In the genomic region with DNA sequence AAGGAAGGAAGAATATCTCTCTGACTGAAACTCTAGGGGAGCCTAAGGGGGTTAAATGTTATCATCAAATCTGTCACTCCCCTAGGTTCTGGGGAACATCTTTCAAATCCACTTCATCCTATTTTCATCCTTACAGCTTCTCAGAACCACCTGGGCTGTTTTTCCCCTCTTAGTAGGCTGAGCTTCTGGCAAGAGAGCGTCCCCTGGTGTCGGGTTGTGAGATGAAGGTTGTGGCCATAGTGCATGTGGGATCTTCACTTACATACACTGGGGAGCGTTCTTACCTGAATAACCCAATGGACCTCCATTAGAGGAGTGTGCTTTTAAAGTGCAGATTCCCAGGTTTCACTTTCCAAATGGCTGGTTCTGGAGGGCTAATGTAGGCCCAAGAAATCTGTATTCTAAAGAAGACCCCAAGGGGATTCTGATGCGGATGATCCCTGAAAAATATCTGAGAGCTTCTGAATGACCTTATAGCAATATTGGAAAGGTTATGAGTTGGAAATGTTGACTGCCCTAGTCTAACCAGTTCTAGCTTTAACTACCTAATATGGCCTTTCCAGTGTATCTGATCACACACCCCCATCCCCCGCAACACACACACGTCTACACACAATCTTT, we compare ENCODE assay signal across 8 cellular contexts.
DNase-seq lines count a peak whose midpoint lies in the region; TF ChIP-seq lines count a peak whose summit lies in the region.

No MANE protein-coding gene starts in this region.

- H4K20me1 ChIP-seq in Loucy (ENCODE audit: insufficient read depth, low read length, poor library complexity, severe bottlenecking): no peaks in the 10 kb centered on the region

- TF ChIP-seq CTCF in Caco-2 (IDR thresholded peaks at IDR 0.05; ENCODE audit: insufficient read depth in 1 of 2, low read depth in 1 of 2, low read length in 1 of 2, severe bottlenecking in 1 of 2, unreplicated experiment in 1 of 2): peak; percentile 67 to 83
- peak; percentile 72 for TF ChIP-seq CTCF in Loucy (conservative IDR thresholded peaks at IDR 0.05; ENCODE audit: low read length)
- peak in 2 of 3 experiments; percentile 28 to 29 for TF ChIP-seq CTCF in esophagus muscularis mucosa (IDR thresholded peaks at IDR 0.05)

- 68% methylated on average over 6 of the region's 6 CpGs for WGBS in esophagus muscularis mucosa

- no peaks in the 10 kb centered on the region for H3F3A ChIP-seq in Loucy (ENCODE audit: low read depth)

- BruUV-seq in Caco-2 (replicated peaks; lab: Mats Ljungman, UMichigan): no TSS peak

- H3K27me3 Mint-ChIP-seq in Caco-2 (ENCODE audit: insufficient read depth, unreplicated experiment): no peaks in the 10 kb centered on the region
- no peaks in the 10 kb centered on the region for H3K27me3 Mint-ChIP-seq in activated CD4-positive, alpha-beta memory T cell treated with anti-CD3 and anti-CD28 coated beads, Interleukin-2, amount 10 ng/mL, durations not matched to agents 7 days and 5 days

- no peak for TF ChIP-seq POLR2A in esophagus muscularis mucosa (IDR thresholded peaks at IDR 0.05; ENCODE audit: low read depth)

- H2AFZ ChIP-seq in Loucy (ENCODE audit: low read length): no peak overlapping the region

- H3K27me3 ChIP-seq in Caco-2 (replicated peaks; ENCODE audit: control insufficient read depth, insufficient read depth, low read length): no peaks in the 10 kb centered on the region
- H3K27me3 ChIP-seq in Loucy (ENCODE audit: insufficient read depth, low read length, poor library complexity, severe bottlenecking): no peaks in the 10 kb centered on the region
- no peaks in the 10 kb centered on the region for H3K27me3 ChIP-seq in esophagus muscularis mucosa

- H3K4me2 ChIP-seq in Loucy (ENCODE audit: low read depth, low read length, poor library complexity, severe bottlenecking): no peak overlapping the region

- H3K27ac ChIP-seq in esophagus muscularis mucosa (replicated peaks in 1 of 4): no peak overlapping the region

- no peaks in the 10 kb centered on the region for H3K9me3 ChIP-seq in Caco-2
- no peaks in the 10 kb centered on the region for H3K9me3 ChIP-seq in Loucy (ENCODE audit: insufficient read depth, low read depth, low read length)
- H3K9me3 ChIP-seq in esophagus muscularis mucosa: no peaks in the 10 kb centered on the region

- no peaks in the 10 kb centered on the region for H3K4me1 ChIP-seq in Caco-2
- H3K4me1 ChIP-seq in Loucy (ENCODE audit: insufficient read depth, low read length, poor library complexity, severe bottlenecking): no peaks in the 10 kb centered on the region
- no peaks in the 10 kb centered on the region for H3K4me1 ChIP-seq in esophagus muscularis mucosa

- no peak overlapping the region for H3K9ac ChIP-seq in Loucy (ENCODE audit: low read depth, low read length, poor library complexity, severe bottlenecking)

- H3K36me3 ChIP-seq in Caco-2 (ENCODE audit: control insufficient read depth, insufficient read depth, low read length) (no peaks in the 10 kb centered on the region), Loucy (ENCODE audit: insufficient read depth, low read length) (no peaks in the 10 kb centered on the region), esophagus muscularis mucosa (no peaks in the 10 kb centered on the region)

- H3K4me3 ChIP-seq in Caco-2 (ENCODE audit: low read depth, low read length) (no peak overlapping the region), Loucy (ENCODE audit: low read length, poor library complexity, severe bottlenecking) (no peak overlapping the region), esophagus muscularis mucosa (no peak overlapping the region)

- H3K27ac Mint-ChIP-seq in Caco-2 (ENCODE audit: unreplicated experiment): no peak overlapping the region
- no peak overlapping the region for H3K27ac Mint-ChIP-seq in activated CD4-positive, alpha-beta memory T cell treated with anti-CD3 and anti-CD28 coated beads, Interleukin-2, amount 10 ng/mL, durations not matched to agents 7 days and 5 days

- H3K4me1 Mint-ChIP-seq in Caco-2 (ENCODE audit: low read depth, unreplicated experiment): no peaks in the 10 kb centered on the region
- H3K4me1 Mint-ChIP-seq in activated CD4-positive, alpha-beta memory T cell treated with anti-CD3 and anti-CD28 coated beads, Interleukin-2, amount 10 ng/mL, durations not matched to agents 7 days and 5 days: no peaks in the 10 kb centered on the region

- no peaks in the 10 kb centered on the region for H3K9me3 Mint-ChIP-seq in Caco-2 (ENCODE audit: unreplicated experiment)
- H3K9me3 Mint-ChIP-seq in activated CD4-positive, alpha-beta memory T cell treated with anti-CD3 and anti-CD28 coated beads, Interleukin-2, amount 10 ng/mL, durations not matched to agents 7 days and 5 days: no peaks in the 10 kb centered on the region

- H3K4me3 Mint-ChIP-seq in Caco-2 (ENCODE audit: unreplicated experiment): no peak overlapping the region
- H3K4me3 Mint-ChIP-seq in activated CD4-positive, alpha-beta memory T cell treated with anti-CD3 and anti-CD28 coated beads, Interleukin-2, amount 10 ng/mL, durations not matched to agents 7 days and 5 days: no peak overlapping the region

- peak; percentile 54 to 67 for DNase-seq in Caco-2
- DNase-seq in activated CD4-positive, alpha-beta memory T cell treated with anti-CD3 and anti-CD28 coated beads, Interleukin-2, amount 10 ng/mL, durations not matched to agents 7 days and 5 days: peak; percentile 44
- no peak for DNase-seq in esophagus muscularis mucosa (ENCODE audit: extremely low spot score)
- peak; percentile 55 to 65 (median 56) for DNase-seq in stimulated activated CD4-positive, alpha-beta T cell treated with anti-CD3 and anti-CD28 coated beads, Interleukin-12 subunit alpha, Interleukin-12 subunit beta, amount 100 ng/mL, for 48 hours (ENCODE audit: low read depth in 2 of 3, low spot score in 1 of 3)
- no peak for DNase-seq in NCI-H2029 treated with DMSO at 0.1 percent for 48 hours (lab: John Stamatoyannopoulos, UW)
- DNase-seq in DMS153 treated with DMSO at 0.1 percent for 48 hours (lab: John Stamatoyannopoulos, UW; ENCODE audit: unreplicated experiment): no peak
- DNase-seq in EL: no peak

- H3K9me2 ChIP-seq in Loucy (replicated peaks; ENCODE audit: low read depth, low read length): no peaks in the 10 kb centered on the region

- H3K36me3 Mint-ChIP-seq in Caco-2 (ENCODE audit: insufficient read depth, unreplicated experiment): no peaks in the 10 kb centered on the region
- no peaks in the 10 kb centered on the region for H3K36me3 Mint-ChIP-seq in activated CD4-positive, alpha-beta memory T cell treated with anti-CD3 and anti-CD28 coated beads, Interleukin-2, amount 10 ng/mL, durations not matched to agents 7 days and 5 days (ENCODE audit: low read depth)

- intact Hi-C loops in Caco-2 (cut with micrococcal nuclease; ENCODE audit: unreplicated experiment) (loop anchor here (1.0 kb wide), 3 partner anchors 52 to 511 kb away; no protein-coding TSS in a partner anchor), esophagus muscularis mucosa (cut with DNase I) (loop anchor here (10.0 kb wide), 1 partner anchor 119 kb away; no protein-coding TSS in a partner anchor)

- POLR2A ChIA-PET in Caco-2 (lab: Charles Lee): no interaction called here
- POLR2A ChIA-PET in activated CD4-positive, alpha-beta memory T cell treated with anti-CD3 and anti-CD28 coated beads, Interleukin-2, amount 10 ng/mL, durations not matched to agents 7 days and 5 days (lab: Charles Lee): no interaction called here

- CTCF ChIA-PET in Caco-2 (lab: Charles Lee): interaction anchor here (0.7 to 2.4 kb wide), 3 partner anchors 52 to 123 kb away, joined by 4 to 25 read pairs (median 4); no protein-coding TSS in a partner anchor
- CTCF ChIA-PET in activated CD4-positive, alpha-beta memory T cell treated with anti-CD3 and anti-CD28 coated beads, Interleukin-2, amount 10 ng/mL, durations not matched to agents 7 days and 5 days (lab: Charles Lee): interaction anchor here (0.7 to 2.8 kb wide), 8 partner anchors 10 to 885 kb away, joined by 3 to 35 read pairs (median 5); no protein-coding TSS in a partner anchor

- TF ChIP-seq EP300 in esophagus muscularis mucosa (IDR thresholded peaks at IDR 0.05): no peak

- H3K79me2 ChIP-seq in Loucy (ENCODE audit: insufficient read depth, low read length): no peaks in the 10 kb centered on the region

Comparison
In these comparisons a context has a peak if more than half of its experiments do, and no peak if none do; other contexts are left out.
1. DNase-seq: peak in Caco-2 (2 of 2), activated CD4-positive, alpha-beta memory T cell treated with anti-CD3 and anti-CD28 coated beads, Interleukin-2, amount 10 ng/mL, durations not matched to agents 7 days and 5 days (single experiment) and stimulated activated CD4-positive, alpha-beta T cell treated with anti-CD3 and anti-CD28 coated beads, Interleukin-12 subunit alpha, Interleukin-12 subunit beta, amount 100 ng/mL, for 48 hours (3 of 3); none in esophagus muscularis mucosa (single experiment), NCI-H2029 treated with DMSO at 0.1 percent for 48 hours (single experiment), DMS153 treated with DMSO at 0.1 percent for 48 hours (single experiment) and EL (single experiment).
2. Peak in every context shown above with its lines, with median percentiles within 50 percentile points of each other: CTCF ChIP-seq.